In the genomic region with DNA sequence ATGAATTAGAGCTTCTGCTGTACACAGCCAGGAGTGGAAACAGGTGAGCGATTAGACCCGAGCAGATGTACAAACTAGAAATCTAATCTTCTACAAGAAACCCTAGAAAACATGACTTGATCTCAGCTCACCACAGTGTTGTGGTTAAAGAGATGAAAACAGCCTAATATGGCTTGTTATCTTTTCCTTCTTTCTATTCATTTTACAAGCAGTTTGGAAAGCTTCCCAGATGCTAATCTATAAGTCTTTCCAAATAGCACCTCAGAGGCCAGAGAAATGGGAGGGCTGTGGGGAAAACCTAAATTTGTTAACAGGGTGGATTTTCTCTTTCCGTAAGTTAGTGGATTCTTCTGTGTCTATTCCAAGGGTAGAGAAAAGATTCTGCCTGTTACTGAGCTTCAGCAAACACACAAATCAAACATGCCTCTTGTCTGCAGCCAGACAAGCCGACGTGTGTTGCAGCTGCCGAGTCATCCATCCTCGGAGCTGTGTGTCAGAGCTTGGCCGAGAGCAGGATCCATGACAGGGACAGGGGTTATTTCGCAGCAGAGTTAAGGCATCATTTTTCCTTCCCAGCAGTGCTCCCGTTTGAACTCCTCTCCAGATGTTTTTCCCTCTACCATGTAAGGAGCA, we compare ENCODE assay signal across 13 cellular contexts.
DNase-seq lines count a peak whose midpoint lies in the region; FAIRE-seq and TF ChIP-seq lines count a peak whose summit lies in the region.
"Had no signal": no experiment of that assay in that cellular context is flagged by ENCODE, and none has a peak within 500 bp of the region (broad histone marks: within the 10 kb centered on the region; RNA-seq: fewer than 3 reads in every experiment).

No MANE protein-coding gene starts in this region.

- H3K36me3 Mint-ChIP-seq in astrocyte (ENCODE audit: low read depth, unreplicated experiment): no peaks in the 10 kb centered on the region
- no peaks in the 10 kb centered on the region for H3K36me3 Mint-ChIP-seq in HFFc6 (ENCODE audit: low read depth)
- H3K36me3 Mint-ChIP-seq in activated naive CD4-positive, alpha-beta T cell treated with anti-CD3 and anti-CD28 coated beads, Interleukin-2, amount 10 ng/mL, durations not matched to agents 7 days and 5 days: no peaks in the 10 kb centered on the region
- H3K36me3 Mint-ChIP-seq: stimulated activated naive B cell treated with anti-CD40 and anti-IgM and Interleukin-4, amounts not matched to agents 10 μg/mL and 1 μg/mL and 100 μg/mL, for 72 hours had no signal

- peak overlapping the region; percentile 77 for H3K4me2 ChIP-seq in astrocyte (ENCODE audit: low read length)

- no peaks in the 10 kb centered on the region for H3K79me2 ChIP-seq in astrocyte (ENCODE audit: insufficient read depth, low read length)

- FAIRE-seq in astrocyte (lab: Jason Lieb, UNC): no peak

- H3K9me3 Mint-ChIP-seq in astrocyte (ENCODE audit: unreplicated experiment): peaks cover 2% of the 10 kb centered on the region
- H3K9me3 Mint-ChIP-seq in HFFc6: peaks cover 74% of the 10 kb centered on the region
- H3K9me3 Mint-ChIP-seq in activated naive CD4-positive, alpha-beta T cell treated with anti-CD3 and anti-CD28 coated beads, Interleukin-2, amount 10 ng/mL, durations not matched to agents 7 days and 5 days: peaks cover 30% of the 10 kb centered on the region

- H3K4me1 Mint-ChIP-seq in astrocyte (ENCODE audit: low read depth, unreplicated experiment) (peaks cover 35% of the 10 kb centered on the region), HFFc6 (ENCODE audit: low read depth) (no peaks in the 10 kb centered on the region)
- H3K4me1 Mint-ChIP-seq in activated naive CD4-positive, alpha-beta T cell treated with anti-CD3 and anti-CD28 coated beads, Interleukin-2, amount 10 ng/mL, durations not matched to agents 7 days and 5 days: no peaks in the 10 kb centered on the region
- H3K4me1 Mint-ChIP-seq: stimulated activated naive B cell treated with anti-CD40 and anti-IgM and Interleukin-4, amounts not matched to agents 10 μg/mL and 1 μg/mL and 100 μg/mL, for 72 hours had no signal

- no peaks in the 10 kb centered on the region for H3K27me3 ChIP-seq in astrocyte (ENCODE audit: insufficient read depth, low read length)

- no peaks in the 10 kb centered on the region for H3K27me3 Mint-ChIP-seq in astrocyte (ENCODE audit: low read depth, unreplicated experiment)
- H3K27me3 Mint-ChIP-seq in HFFc6 (ENCODE audit: insufficient read depth): no peaks in the 10 kb centered on the region
- no peaks in the 10 kb centered on the region for H3K27me3 Mint-ChIP-seq in activated naive CD4-positive, alpha-beta T cell treated with anti-CD3 and anti-CD28 coated beads, Interleukin-2, amount 10 ng/mL, durations not matched to agents 7 days and 5 days
- H3K27me3 Mint-ChIP-seq: stimulated activated naive B cell treated with anti-CD40 and anti-IgM and Interleukin-4, amounts not matched to agents 10 μg/mL and 1 μg/mL and 100 μg/mL, for 72 hours had no signal

- H3K4me3 ChIP-seq in astrocyte (ENCODE audit: insufficient read depth, low read depth, low read length): peak overlapping the region; percentile 25
- H3K4me3 ChIP-seq: lung had no signal

- peaks cover 14% of the 10 kb centered on the region for H3K4me1 ChIP-seq in astrocyte (ENCODE audit: insufficient read depth, low read length)

- H3K4me3 Mint-ChIP-seq in astrocyte (ENCODE audit: unreplicated experiment) (no peak overlapping the region), HFFc6 (no peak overlapping the region)
- no peak overlapping the region for H3K4me3 Mint-ChIP-seq in activated naive CD4-positive, alpha-beta T cell treated with anti-CD3 and anti-CD28 coated beads, Interleukin-2, amount 10 ng/mL, durations not matched to agents 7 days and 5 days
- H3K4me3 Mint-ChIP-seq: stimulated activated naive B cell treated with anti-CD40 and anti-IgM and Interleukin-4, amounts not matched to agents 10 μg/mL and 1 μg/mL and 100 μg/mL, for 72 hours; T-helper 1 cell treated with Interleukin-12 subunit alpha and Interleukin-12 subunit beta and Interleukin-4 antibody, amounts not matched to agents 30 μg/mL and 1 μg/mL, for 36 hours had no signal

- no peaks in the 10 kb centered on the region for H4K20me1 ChIP-seq in astrocyte (ENCODE audit: insufficient read depth, low read length)

- no peaks in the 10 kb centered on the region for H3K9me3 ChIP-seq in astrocyte (ENCODE audit: insufficient read depth, low read depth, low read length)

- peak overlapping the region; percentile 14 for H3K9ac ChIP-seq in astrocyte (ENCODE audit: low read length)

- DNase-seq in A172 (ENCODE audit: low spot score) (peak; percentile 30), NCI-H128 (lab: John Stamatoyannopoulos, UW; ENCODE audit: unreplicated experiment) (peak; percentile 28), astrocyte (ENCODE audit: low read depth) (peak; percentile 94), kidney tubule cell (ENCODE audit: low spot score) (peak; percentile 74), HFFc6 (no peak), HPDE6-E6E7 (ENCODE audit: extremely low spot score) (no peak)
- no peak for DNase-seq in activated naive CD4-positive, alpha-beta T cell treated with anti-CD3 and anti-CD28 coated beads, Interleukin-2, amount 10 ng/mL, durations not matched to agents 7 days and 5 days
- no peak for DNase-seq in stimulated activated CD4-positive, alpha-beta T cell treated with anti-CD3 and anti-CD28 coated beads, Interleukin-1b, Interleukin-23, amount 100 ng/mL, for 48 hours
- DNase-seq: NCI-H526 treated with DMSO at 0.1 percent for 48 hours; stimulated activated CD4-positive, alpha-beta T cell treated with anti-CD3 and anti-CD28 coated beads, Interleukin-15, amount 100 ng/mL, for 24 hours; stimulated activated naive B cell treated with anti-CD40 and anti-IgM and Interleukin-4, amounts not matched to agents 10 μg/mL and 1 μg/mL and 100 μg/mL, for 72 hours had no signal

- peak overlapping the region; percentile 38 for H2AFZ ChIP-seq in astrocyte (ENCODE audit: low read depth, low read length)

- CTCF ChIA-PET in activated naive CD4-positive, alpha-beta T cell treated with anti-CD3 and anti-CD28 coated beads, Interleukin-2, amount 10 ng/mL, durations not matched to agents 7 days and 5 days (lab: Charles Lee): no interaction called here

- H3K27ac Mint-ChIP-seq in astrocyte (ENCODE audit: unreplicated experiment) (peak overlapping the region; percentile 84), HFFc6 (no peak overlapping the region)
- H3K27ac Mint-ChIP-seq in activated naive CD4-positive, alpha-beta T cell treated with anti-CD3 and anti-CD28 coated beads, Interleukin-2, amount 10 ng/mL, durations not matched to agents 7 days and 5 days: no peak overlapping the region
- H3K27ac Mint-ChIP-seq: stimulated activated naive B cell treated with anti-CD40 and anti-IgM and Interleukin-4, amounts not matched to agents 10 μg/mL and 1 μg/mL and 100 μg/mL, for 72 hours; T-helper 1 cell treated with Interleukin-12 subunit alpha and Interleukin-12 subunit beta and Interleukin-4 antibody, amounts not matched to agents 30 μg/mL and 1 μg/mL, for 36 hours had no signal

- no peak for TF ChIP-seq CTCF in astrocyte (IDR thresholded peaks at IDR 0.05; ENCODE audit: insufficient read depth, low read depth, low read length)
- TF ChIP-seq CTCF in HFFc6 (IDR thresholded peaks at IDR 0.05): no peak

- H3K36me3 ChIP-seq in astrocyte (ENCODE audit: insufficient read depth, low read length): no peaks in the 10 kb centered on the region

- peak overlapping the region; percentile 4 for H3K27ac ChIP-seq in astrocyte (ENCODE audit: low read depth, low read length)

Comparison
In these comparisons a context has a peak if more than half of its experiments do, and no peak if none do; other contexts are left out.
1. DNase-seq: peak in A172 (single experiment), NCI-H128 (single experiment), astrocyte (single experiment) and kidney tubule cell (single experiment); none in HFFc6 (single experiment), activated naive CD4-positive, alpha-beta T cell treated with anti-CD3 and anti-CD28 coated beads, Interleukin-2, amount 10 ng/mL, durations not matched to agents 7 days and 5 days (single experiment), stimulated activated CD4-positive, alpha-beta T cell treated with anti-CD3 and anti-CD28 coated beads, Interleukin-1b, Interleukin-23, amount 100 ng/mL, for 48 hours (single experiment) and HPDE6-E6E7 (single experiment).